8 cellular contexts compared by ENCODE assay signal in genomic region chr22:36853407-36854099, GRCh38. TPM values are rescaled to one million over a fixed set of nuclear protein-coding genes. Genes with fewer than 3 reads are reported as not detected.
DNase-seq lines count a peak whose midpoint lies in the region; ATAC-seq and TF ChIP-seq lines count a peak whose summit lies in the region.

No MANE protein-coding gene starts in this region.

- 51% methylated on average over 16 of the region's 16 CpGs for WGBS in liver

- no peak overlapping the region for H3K4me2 ChIP-seq in Loucy (ENCODE audit: low read depth, low read length, poor library complexity, severe bottlenecking)

- H3K36me3 ChIP-seq in Loucy (ENCODE audit: insufficient read depth, low read length) (no peaks in the 10 kb centered on the region), liver (ENCODE audit: control insufficient read depth in 4 of 4, insufficient read depth in 3 of 4, low read depth in 1 of 4, low read length in 3 of 4) (no peaks in the 10 kb centered on the region)

- TF ChIP-seq RAD21 in liver (IDR thresholded peaks at IDR 0.05), result peak; percentile 46 to 61

- H3K27ac ChIP-seq in VCaP (no peak overlapping the region), liver (ENCODE audit: low read depth in 1 of 2, low read length in 2 of 2) (no peak overlapping the region)

- peaks cover 0 to 8% (median 0%) of the 10 kb centered on the region in 5 experiments for H3K9me3 Mint-ChIP-seq in brain

- H3K4me1 ChIP-seq in Loucy (ENCODE audit: insufficient read depth, low read length, poor library complexity, severe bottlenecking) (peaks cover 5% of the 10 kb centered on the region), liver (ENCODE audit: control insufficient read depth in 4 of 4, insufficient read depth in 4 of 4, low read length in 3 of 4) (peaks cover 0 to 8% (median 0%) of the 10 kb centered on the region in 4 donors)

- no peak overlapping the region for H3K4me3 Mint-ChIP-seq in brain

- peaks cover 19% of the 10 kb centered on the region for H3K4me1 Mint-ChIP-seq in brain

- DNase-seq in GM03348 (ENCODE audit: low spot score), result peak; percentile 66
- DNase-seq in stimulated activated CD8-positive, alpha-beta memory T cell treated with anti-CD3 and anti-CD28 coated beads, Interleukin-12 subunit alpha, Interleukin-12 subunit beta, amount 100 ng/mL, for 24 hours (ENCODE audit: extremely low read depth), result peak; percentile 74
- DNase-seq in HPDE6-E6E7 (ENCODE audit: extremely low spot score), result no peak

- no peak for ATAC-seq in GM18861 (IDR thresholded peaks at IDR 0.05; ENCODE audit: unreplicated experiment)

- H3K9me2 ChIP-seq in Loucy (replicated peaks; ENCODE audit: low read depth, low read length), result no peaks in the 10 kb centered on the region

- H2AFZ ChIP-seq in Loucy (ENCODE audit: low read length), result peak overlapping the region; percentile 93

- peak overlapping the region in 1 of 5 experiments; percentile 67 for H3K27ac Mint-ChIP-seq in brain

- H3K9me3 ChIP-seq in Loucy (ENCODE audit: insufficient read depth, low read depth, low read length) (no peaks in the 10 kb centered on the region), liver (ENCODE audit: control insufficient read depth in 4 of 4, low read length in 3 of 4) (no peaks in the 10 kb centered on the region)

- TF ChIP-seq CTCF in Loucy (conservative IDR thresholded peaks at IDR 0.05; ENCODE audit: low read length) (peak; percentile 90), VCaP (conservative IDR thresholded peaks at IDR 0.05) (peak; percentile 75), brain (conservative IDR thresholded peaks at IDR 0.05) (peak; percentile 38 to 69), liver (IDR thresholded peaks at IDR 0.05; ENCODE audit: low read depth, low read length, missing input control) (peak; percentile 49)

- H3K27me3 ChIP-seq in Loucy (ENCODE audit: insufficient read depth, low read length, poor library complexity, severe bottlenecking) (peaks cover 41% of the 10 kb centered on the region), liver (ENCODE audit: control insufficient read depth in 4 of 4, insufficient read depth in 4 of 4, low read length in 3 of 4) (no peaks in the 10 kb centered on the region)

- no peaks in the 10 kb centered on the region for H3K36me3 Mint-ChIP-seq in brain

- H3K27me3 Mint-ChIP-seq in brain, result peaks cover 56% of the 10 kb centered on the region

- H3K4me3 ChIP-seq in Loucy (ENCODE audit: low read length, poor library complexity, severe bottlenecking), result no peak overlapping the region
- no peak overlapping the region for H3K4me3 ChIP-seq in liver (ENCODE audit: low read depth in 1 of 3, low read length in 3 of 3)

- H3K9ac ChIP-seq in Loucy (ENCODE audit: low read depth, low read length, poor library complexity, severe bottlenecking) (no peak overlapping the region), liver (ENCODE audit: low read depth in 1 of 2, low read length in 2 of 2) (no peak overlapping the region)

- no peaks in the 10 kb centered on the region for H3K79me2 ChIP-seq in Loucy (ENCODE audit: insufficient read depth, low read length)

- no peaks in the 10 kb centered on the region for H3F3A ChIP-seq in Loucy (ENCODE audit: low read depth)

- H4K20me1 ChIP-seq in Loucy (ENCODE audit: insufficient read depth, low read length, poor library complexity, severe bottlenecking), result no peaks in the 10 kb centered on the region

TF ChIP-seq in liver, 16 proteins besides CTCF, POLR2A, EP300 and RAD21:
- TF ChIP-seq YY1 (IDR thresholded peaks at IDR 0.05) (peak; percentile 26), GABPA (IDR thresholded peaks at IDR 0.05 in 1 of 2, conservative IDR thresholded peaks at IDR 0.05 in 1 of 2) (peak in 1 of 2 donors; percentile 27), NR2F2 (IDR thresholded peaks at IDR 0.05) (peak; percentile 4), RXRA (IDR thresholded peaks at IDR 0.05) (no peak)
- TF ChIP-seq, protein P1, sequence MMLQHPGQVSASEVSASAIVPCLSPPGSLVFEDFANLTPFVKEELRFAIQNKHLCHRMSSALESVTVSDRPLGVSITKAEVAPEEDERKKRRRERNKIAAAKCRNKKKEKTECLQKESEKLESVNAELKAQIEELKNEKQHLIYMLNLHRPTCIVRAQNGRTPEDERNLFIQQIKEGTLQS (IDR thresholded peaks at IDR 0.05), result no peak

RNA-seq across cellular contexts. Expression of gene NCF4, which starts 7.3 kb away (rescaled TPM):
- polyA plus RNA-seq in brain (ENCODE audit: insufficient read depth, low read depth, low replicate concordance), result 1.3 TPM
- total RNA-seq in liver, result 10 to 100 TPM in 1 of 2 donors, 1 to 10 TPM in 1; 6.9 to 14.3 TPM
- 1 to 10 TPM; 3.9 TPM for polyA plus RNA-seq in liver

RNA-seq across cellular contexts. Expression of gene PVALB, which starts 36.7 kb away (rescaled TPM):
- 23.8 TPM for polyA plus RNA-seq in brain (ENCODE audit: insufficient read depth, low read depth, low replicate concordance)
- under 1 TPM; 0.56 to 0.92 TPM for total RNA-seq in liver
- polyA plus RNA-seq in liver, result 1 to 10 TPM; 1.3 to 3.4 TPM

RNA-seq across cellular contexts. Expression of gene CSF2RB, which starts 59.9 kb away (rescaled TPM):
- polyA plus RNA-seq in brain (ENCODE audit: insufficient read depth, low read depth, low replicate concordance), result 0.20 TPM
- total RNA-seq in liver, result 10 to 100 TPM in 1 of 2 donors, 1 to 10 TPM in 1; 3.0 to 10.5 TPM
- 1 to 10 TPM in 1 of 2 donors, under 1 TPM in 1; 0.72 to 1.6 TPM for polyA plus RNA-seq in liver
